8 cellular contexts compared by ENCODE assay signal in genomic region chr22:41524809-41525449, GRCh38. TPM values are rescaled to one million over a fixed set of nuclear protein-coding genes. Genes with fewer than 3 reads are reported as not detected.
DNase-seq lines count a peak whose midpoint lies in the region; TF ChIP-seq lines count a peak whose summit lies in the region.

No MANE protein-coding gene starts in this region.

- H3K27ac ChIP-seq in RWPE1 (peak overlapping the region; percentile 61), layer of hippocampus (ENCODE audit: low read depth, low read length) (peak overlapping the region; percentile 92), MM.1S (ENCODE audit: low read length) (no peak overlapping the region), SK-N-SH (ENCODE audit: low read depth in 2 of 2, low read length in 1 of 2) (no peak overlapping the region)

- no peak for TF ChIP-seq RAD21 in SK-N-SH (IDR thresholded peaks at IDR 0.05; ENCODE audit: low read length)

- H3K4me1 ChIP-seq in MM.1S (ENCODE audit: low read length) (no peaks in the 10 kb centered on the region), SK-N-SH (ENCODE audit: control insufficient read depth in 1 of 2, insufficient read depth in 2 of 2, low read depth in 1 of 2, low read length in 1 of 2) (peaks cover 0 to 6% of the 10 kb centered on the region in 2 experiments; a peak in 1 of 4 replicates)

- H3K4me2 ChIP-seq in MM.1S (ENCODE audit: low read depth, low read length) (no peak overlapping the region), SK-N-SH (no peak overlapping the region)

- no peak for DNase-seq in RWPE1 (ENCODE audit: low spot score)
- peak; percentile 29 for DNase-seq in activated T-helper 9 cell treated with anti-CD3 and anti-CD28 coated beads, Interleukin-2, amount 50 U/mL, for 16 hours (ENCODE audit: low read depth)
- DNase-seq in stimulated activated CD8-positive, alpha-beta memory T cell treated with anti-CD3 and anti-CD28 coated beads, Interleukin-7, amount 100 ng/mL, for 48 hours (ENCODE audit: extremely low read depth in 1 of 2, low read depth in 1 of 2), result peak; percentile 17 to 54
- no peak for DNase-seq in NCI-H510A (lab: John Stamatoyannopoulos, UW)
- no peak for DNase-seq in NCI-H1436 (lab: John Stamatoyannopoulos, UW)
- no peak for DNase-seq in MM.1S
- DNase-seq in SK-N-SH, result no peak

- H4K20me1 ChIP-seq in MM.1S (ENCODE audit: insufficient read depth, low read length), result no peaks in the 10 kb centered on the region
- no peaks in the 10 kb centered on the region for H4K20me1 ChIP-seq in SK-N-SH (ENCODE audit: insufficient read depth)

- peaks cover 7% of the 10 kb centered on the region for H3F3A ChIP-seq in MM.1S (ENCODE audit: insufficient read depth, low read length)
- no peaks in the 10 kb centered on the region for H3F3A ChIP-seq in SK-N-SH (replicated peaks; ENCODE audit: insufficient read depth)

- H3K36me3 ChIP-seq in MM.1S (replicated peaks; ENCODE audit: insufficient read depth, low read length) (peaks cover 13% of the 10 kb centered on the region), SK-N-SH (replicated peaks in 1 of 2; ENCODE audit: control insufficient read depth in 1 of 2, insufficient read depth in 2 of 2, low read length in 1 of 2) (peaks cover 0 to 14% of the 10 kb centered on the region in 2 experiments)

- H3K9me3 ChIP-seq in MM.1S (replicated peaks; ENCODE audit: insufficient read depth, low read length) (no peaks in the 10 kb centered on the region), SK-N-SH (no peaks in the 10 kb centered on the region)

- no peaks in the 10 kb centered on the region; the same call in 1 of the 2 replicates for H3K79me2 ChIP-seq in MM.1S (ENCODE audit: low read length)
- no peaks in the 10 kb centered on the region for H3K79me2 ChIP-seq in SK-N-SH (ENCODE audit: insufficient read depth)

- H3K9me2 ChIP-seq in MM.1S (replicated peaks; ENCODE audit: insufficient read depth, low read length), result no peaks in the 10 kb centered on the region
- no peaks in the 10 kb centered on the region for H3K9me2 ChIP-seq in SK-N-SH

- CTCF ChIA-PET in RWPE1 (lab: Yijun Ruan, JAX) (interaction anchor here (1.0 kb wide), 1 partner anchor 13 kb away, joined by 3 read pairs; no protein-coding TSS in a partner anchor), SK-N-SH (lab: Yijun Ruan, JAX) (interaction anchor here (0.8 to 1.6 kb wide), 4 partner anchors 8 to 602 kb away, joined by 3 to 4 read pairs (median 4); no protein-coding TSS in a partner anchor)

- H3K4me3 ChIP-seq in MM.1S (ENCODE audit: low read length), result no peak overlapping the region
- H3K4me3 ChIP-seq in SK-N-SH (ENCODE audit: low read depth in 2 of 2, low read length in 1 of 2), result no peak overlapping the region

- no peak for TF ChIP-seq EP300 in SK-N-SH (IDR thresholded peaks at IDR 0.05; ENCODE audit: borderline replicate concordance in 1 of 2, low read depth in 1 of 2, low read length in 1 of 2)

- H2AFZ ChIP-seq in MM.1S (ENCODE audit: low read length) (no peak overlapping the region), SK-N-SH (ENCODE audit: low read depth) (no peak overlapping the region)

- WGBS in SK-N-SH (ENCODE audit: low lambda C conversion rate), result 87% methylated on average over 4 of the region's 17 CpGs

- POLR2A ChIA-PET in RWPE1 (lab: Yijun Ruan, JAX; ENCODE audit: low non-redundant PET) (no interaction called here), SK-N-SH (lab: Yijun Ruan, JAX) (no interaction called here)

- no peak for TF ChIP-seq CTCF in RWPE1 (conservative IDR thresholded peaks at IDR 0.05; ENCODE audit: low read depth)
- TF ChIP-seq CTCF in MM.1S (IDR thresholded peaks at IDR 0.05; ENCODE audit: low read length), result no peak
- TF ChIP-seq CTCF in SK-N-SH (IDR thresholded peaks at IDR 0.05), result no peak

- H3K9ac ChIP-seq in MM.1S (ENCODE audit: low read length) (no peak overlapping the region), SK-N-SH (no peak overlapping the region)

- H3K27me3 ChIP-seq in layer of hippocampus (ENCODE audit: control insufficient read depth, insufficient read depth, low read length), result no peaks in the 10 kb centered on the region
- no peaks in the 10 kb centered on the region for H3K27me3 ChIP-seq in MM.1S (replicated peaks; ENCODE audit: insufficient read depth, low read length)
- H3K27me3 ChIP-seq in SK-N-SH (ENCODE audit: insufficient read depth), result no peaks in the 10 kb centered on the region

TF ChIP-seq in SK-N-SH, 30 proteins besides CTCF, POLR2A, EP300 and RAD21:
- TF ChIP-seq NFIC (IDR thresholded peaks at IDR 0.05; ENCODE audit: borderline replicate concordance) (no peak), ZBTB33 (IDR thresholded peaks at IDR 0.05; ENCODE audit: borderline replicate concordance, low read depth) (no peak), FOXJ3 (CRISPR knock-in tag; IDR thresholded peaks at IDR 0.05) (no peak), TCF12 (IDR thresholded peaks at IDR 0.05) (no peak), MAX (IDR thresholded peaks at IDR 0.05; ENCODE audit: low read depth) (no peak), IRF3 (IDR thresholded peaks at IDR 0.05; ENCODE audit: low read depth, low read length) (no peak), TAF1 (IDR thresholded peaks at IDR 0.05; ENCODE audit: borderline replicate concordance, low read depth, low read length) (no peak), PBX3 (IDR thresholded peaks at IDR 0.05) (no peak), SMC3 (IDR thresholded peaks at IDR 0.05; ENCODE audit: low read depth, low read length) (no peak), MEF2A (IDR thresholded peaks at IDR 0.05; ENCODE audit: borderline replicate concordance, low read depth) (no peak), RCOR1 (IDR thresholded peaks at IDR 0.05; ENCODE audit: low read length) (no peak)

RNA-seq across cellular contexts. Expression of gene POLR3H, which starts 19.3 kb away (rescaled TPM):
- 22.9 and 25.8 TPM in 2 replicates for polyA plus RNA-seq in SK-N-SH (2012; rRNA removed)
- 17.1 and 22.6 TPM in 2 replicates for polyA plus RNA-seq in SK-N-SH (2012; cell fraction: cytosol; rRNA removed)
- 16.8 and 21.7 TPM in 2 replicates for polyA plus RNA-seq in SK-N-SH (2012; cell fraction: nucleus; rRNA removed)

RNA-seq across cellular contexts. Expression of gene CSDC2, which starts 35.9 kb away (rescaled TPM):
- 5.5 and 5.7 TPM in 2 replicates for polyA plus RNA-seq in SK-N-SH (2012; rRNA removed)
- polyA plus RNA-seq in SK-N-SH (2012; cell fraction: cytosol; rRNA removed), result 2.0 and 3.4 TPM in 2 replicates
- 11.8 and 13.9 TPM in 2 replicates for polyA plus RNA-seq in SK-N-SH (2012; cell fraction: nucleus; rRNA removed)

RNA-seq across cellular contexts. Expression of gene ACO2, which starts 56.0 kb away (rescaled TPM):
- 21.1 and 47.0 TPM in 2 replicates for polyA plus RNA-seq in SK-N-SH (2012; rRNA removed)
- polyA plus RNA-seq in SK-N-SH (2012; cell fraction: cytosol; rRNA removed), result 22.5 and 35.2 TPM in 2 replicates
- 35.9 and 40.9 TPM in 2 replicates for polyA plus RNA-seq in SK-N-SH (2012; cell fraction: nucleus; rRNA removed)

RNA-seq across cellular contexts. Expression of gene PHF5A, which starts 56.4 kb away (rescaled TPM):
- 39.6 and 47.5 TPM in 2 replicates for polyA plus RNA-seq in SK-N-SH (2012; rRNA removed)
- polyA plus RNA-seq in SK-N-SH (2012; cell fraction: cytosol; rRNA removed), result 47.1 and 51.5 TPM in 2 replicates
- 7.8 and 15.5 TPM in 2 replicates for polyA plus RNA-seq in SK-N-SH (2012; cell fraction: nucleus; rRNA removed)

Comparison
In these comparisons a context has a peak if more than half of its experiments do, and no peak if none do; other contexts are left out.
1. DNase-seq: peak in activated T-helper 9 cell treated with anti-CD3 and anti-CD28 coated beads, Interleukin-2, amount 50 U/mL, for 16 hours (single experiment) and stimulated activated CD8-positive, alpha-beta memory T cell treated with anti-CD3 and anti-CD28 coated beads, Interleukin-7, amount 100 ng/mL, for 48 hours (2 of 2); none in RWPE1 (single experiment), NCI-H510A (single experiment), NCI-H1436 (single experiment), MM.1S (single experiment) and SK-N-SH (single experiment).
2. H3K27ac ChIP-seq: peak in RWPE1 (single experiment) and layer of hippocampus (single experiment); none in MM.1S (single experiment) and SK-N-SH (0 of 2).